In genomic region chr1:202107321-202107761, GRCh38 we compare ENCODE assay signal across 1 cellular context.
TF ChIP-seq lines count a peak whose summit lies in the region.

No MANE protein-coding gene starts in this region.

TF ChIP-seq in H1, 55 proteins besides CTCF, POLR2A, EP300 and RAD21:
- no peak for TF ChIP-seq JUND (IDR thresholded peaks at IDR 0.05; ENCODE audit: low read length)
- TF ChIP-seq SUZ12 (IDR thresholded peaks at IDR 0.05; ENCODE audit: low read length), result no peak
- TF ChIP-seq POU5F1 (IDR thresholded peaks at IDR 0.05; ENCODE audit: low read depth, low read length), result no peak
- TF ChIP-seq NANOG (IDR thresholded peaks at IDR 0.05; ENCODE audit: insufficient read depth, low read depth, low read length, poor library complexity, severe bottlenecking), result no peak
- no peak for TF ChIP-seq CHD1 (IDR thresholded peaks at IDR 0.05; ENCODE audit: low read depth, low read length)
- no peak for TF ChIP-seq HDAC6 (IDR thresholded peaks at IDR 0.05; ENCODE audit: low read depth, low read length)
- TF ChIP-seq PHF8 (conservative IDR thresholded peaks at IDR 0.05; ENCODE audit: low read depth, low read length), result no peak
- no peak for TF ChIP-seq TCF12 (IDR thresholded peaks at IDR 0.05; ENCODE audit: low read depth, low read length)
- no peak for TF ChIP-seq RXRA (IDR thresholded peaks at IDR 0.05; ENCODE audit: insufficient read depth, low read depth, low read length)
- no peak for TF ChIP-seq ASH2L (IDR thresholded peaks at IDR 0.05; ENCODE audit: low read length)
- no peak for TF ChIP-seq TAF1 (IDR thresholded peaks at IDR 0.05; ENCODE audit: low read depth, low read length)
